25 cellular contexts compared by ENCODE assay signal in genomic region chr9:1094749-1095148, GRCh38. TPM values are rescaled to one million over a fixed set of nuclear protein-coding genes. Genes with fewer than 3 reads are reported as not detected.
"Had no signal": no experiment of that assay in that cellular context is flagged by ENCODE, and none has a peak within 500 bp of the region (broad histone marks: within the 10 kb centered on the region; RNA-seq: fewer than 3 reads in every experiment).

No MANE protein-coding gene starts in this region.

- FAIRE-seq: HTR-8/SVneo, K562 had no signal

- H3K9me3 Mint-ChIP-seq: IgD-negative memory B cell had no signal

- DNase-seq: Kasumi-1, MG63, NCI-H1092 treated with DMSO at 0.1 percent for 48 hours, NCI-H1436, NCI-H187, NCI-H2029, NCI-H2081 treated with DMSO at 0.1 percent for 48 hours, NCI-H2171, NCI-H226, NCI-H446, NCI-H510A, NCI-H524 treated with DMSO at 0.1 percent for 48 hours, NCI-H69, NCI-H774, SHP77 treated with DMSO at 0.1 percent for 48 hours, SJCRH30 had no signal

- H3K36me3 ChIP-seq: MG63, SJCRH30 had no signal

- H3K27ac ChIP-seq: HL-60, KMS-11, RWPE1, SJCRH30 had no signal

- H3K9me3 ChIP-seq: MG63 had no signal

- H3K27me3 ChIP-seq: MG63, SJCRH30 had no signal

- H3K4me3 Mint-ChIP-seq: IgD-negative memory B cell had no signal

- H3K4me2 ChIP-seq: KMS-11 had no signal

- ATAC-seq: K562, Panc1, Right ventricle myocardium inferior, SK-N-SH treated with all-trans-retinoic acid at 6 μM for 48 hours had no signal

- H3K27ac Mint-ChIP-seq: IgD-negative memory B cell had no signal

- H3K9ac ChIP-seq: KMS-11 had no signal

- H3K4me1 ChIP-seq: SJCRH30 had no signal

- H3K4me3 ChIP-seq: K562, MG63, SJCRH30 had no signal

- H3K4me1 Mint-ChIP-seq: IgD-negative memory B cell had no signal

RNA-seq across cellular contexts. Expression of gene DMRT2, which starts 44.6 kb away (rescaled TPM):
- total RNA-seq: K562, Right ventricle myocardium inferior had no signal
